ENCODE assay signal across 18 cellular contexts in genomic region chr2:28431741-28432140, GRCh38.
"Had no signal": no experiment of that assay in that cellular context is flagged by ENCODE, and none has a peak within 500 bp of the region (broad histone marks: within the 10 kb centered on the region; RNA-seq: fewer than 3 reads in every experiment).

No MANE protein-coding gene starts in this region.

- H3K27ac Mint-ChIP-seq: activated naive CD4-positive, alpha-beta T cell treated with anti-CD3 and anti-CD28 coated beads, Interleukin-2, amount 50 U/mL, for 72 hours had no signal

- DNase-seq: activated CD4-positive, alpha-beta T cell treated with anti-CD3 and anti-CD28 coated beads for 4 hours; activated CD4-positive, CD25-positive, alpha-beta regulatory T cell; activated CD8-positive, alpha-beta memory T cell treated with anti-CD3 and anti-CD28 coated beads, Interleukin-2, amount 50 U/mL, for 48 hours; activated effector memory CD4-positive, alpha-beta T cell treated with anti-CD3 and anti-CD28 coated beads, Interleukin-2, amount 50 U/mL, for 16 hours; activated naive CD4-positive, alpha-beta T cell treated with Interleukin-2 at 50 U/mL for 16 hours; activated T-cell treated with anti-CD3 and anti-CD28 coated beads, Interleukin-2, amount 50 U/mL, for 1 hour; central memory CD4-positive, alpha-beta T cell; NCI-H1092; NCI-H1417; NCI-H1930; NCI-H2171; NCI-H345; NCI-H510A; NCI-H526 treated with DMSO at 0.1 percent for 48 hours; NCI-H82; SIG-M5; T-helper 2 cell had no signal

- ATAC-seq: activated naive CD4-positive, alpha-beta T cell treated with anti-CD3 and anti-CD28 coated beads, Interleukin-2, amount 50 U/mL, for 72 hours had no signal
